In the genomic region with DNA sequence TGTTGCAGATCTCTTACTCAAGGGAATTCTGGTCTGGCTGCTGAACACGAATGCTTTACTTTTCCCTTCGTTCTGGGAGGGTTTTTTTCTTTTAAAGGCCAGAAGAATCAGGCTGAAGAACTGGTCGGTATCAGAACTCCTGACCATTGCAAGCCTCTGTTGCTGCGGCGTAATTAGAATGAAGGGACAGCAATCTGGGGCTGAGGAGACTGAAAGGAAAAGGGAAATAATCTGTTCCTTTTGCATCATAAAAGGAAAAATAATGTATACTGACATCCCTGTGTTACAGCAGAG, we compare ENCODE assay signal across 8 cellular contexts. TPM values are rescaled to one million over a fixed set of nuclear protein-coding genes. Genes with fewer than 3 reads are reported as not detected.
DNase-seq lines count a peak whose midpoint lies in the region; ATAC-seq and TF ChIP-seq lines count a peak whose summit lies in the region.

No MANE protein-coding gene starts in this region.

- H3K4me3 Mint-ChIP-seq in IgD-negative memory B cell: peak overlapping the region; percentile 88 to 98 (median 94)

- H3K36me3 Mint-ChIP-seq in IgD-negative memory B cell: peaks cover 2% of the 10 kb centered on the region

- H3K4me1 ChIP-seq in mucosa of descending colon (ENCODE audit: low read depth): no peaks in the 10 kb centered on the region

- POLR2A ChIA-PET in AG04450 (lab: Yijun Ruan, JAX): no interaction called here

- ATAC-seq in mucosa of descending colon (peak; percentile 1), HG02970 (IDR thresholded peaks at IDR 0.05; ENCODE audit: low FRiP score, unreplicated experiment) (no peak), GM19351 (IDR thresholded peaks at IDR 0.05; ENCODE audit: unreplicated experiment) (no peak)

- peaks cover 13% of the 10 kb centered on the region for H3K27me3 ChIP-seq in AG04450 (ENCODE audit: control insufficient read depth, insufficient read depth, low read length)

- no peaks in the 10 kb centered on the region for H3K9me3 Mint-ChIP-seq in IgD-negative memory B cell

- H3K27ac ChIP-seq in AG04450 (ENCODE audit: low read depth, low read length): peak overlapping the region; percentile 75

- TF ChIP-seq CTCF in AG04450 (IDR thresholded peaks at IDR 0.05; ENCODE audit: low read depth, low read length): no peak
- no peak for TF ChIP-seq CTCF in choroid plexus epithelial cell (conservative IDR thresholded peaks at IDR 0.05; ENCODE audit: low read depth, low read length)
- no peak for TF ChIP-seq CTCF in mucosa of descending colon (IDR thresholded peaks at IDR 0.05)

- H3K27ac Mint-ChIP-seq in IgD-negative memory B cell: peak overlapping the region; percentile 96 to 99 (median 98)

- H3K4me3 ChIP-seq in AG04450 (ENCODE audit: low read depth, low read length) (peak overlapping the region; percentile 91), choroid plexus epithelial cell (ENCODE audit: low read depth, low read length) (peak overlapping the region; percentile 95), mucosa of descending colon (peak overlapping the region; percentile 44)

- intact Hi-C loops in mucosa of descending colon (cut with DNase I, micrococcal nuclease): no loop called here

- H3K4me1 Mint-ChIP-seq in IgD-negative memory B cell: peaks cover 10 to 30% (median 23%) of the 10 kb centered on the region in 3 donors

- no peaks in the 10 kb centered on the region for H3K36me3 ChIP-seq in mucosa of descending colon (ENCODE audit: low read depth)

- DNase-seq in AG04450 (ENCODE audit: low read depth, low spot score): no peak
- peak; percentile 51 for DNase-seq in choroid plexus epithelial cell (ENCODE audit: low read depth)
- DNase-seq in mucosa of descending colon: no peak
- DNase-seq in AG20443 (ENCODE audit: low spot score): no peak
- no peak for DNase-seq in activated gamma-delta T cell treated with Interleukin-2 at 50 U/mL for 16 hours

- no peaks in the 10 kb centered on the region for H3K27me3 Mint-ChIP-seq in IgD-negative memory B cell

- no peaks in the 10 kb centered on the region; the same call in 1 of the 2 replicates for H3K9me3 ChIP-seq in AG04450 (ENCODE audit: control insufficient read depth, insufficient read depth, low read length)
- no peaks in the 10 kb centered on the region for H3K9me3 ChIP-seq in mucosa of descending colon

- CTCF ChIA-PET in AG04450 (lab: Charles Lee): interaction anchor here (1.4 kb wide), 2 partner anchors 27 to 298 kb away, joined by 5 to 8 read pairs; no protein-coding TSS in a partner anchor

RNA-seq across cellular contexts. Expression of a gene that starts 0.7 kb away (rescaled TPM):
- polyA plus RNA-seq in AG04450 (2011; rRNA removed): 59.2 and 62.7 TPM in 2 replicates
- polyA minus RNA-seq in AG04450 (2011; rRNA and poly(A)+ RNA removed): 41.1 and 45.3 TPM in 2 replicates
- 9.5 TPM for polyA plus RNA-seq in IgD-negative memory B cell
- total RNA-seq in mucosa of descending colon: 10 to 100 TPM; 37.6 to 45.9 (median 43.1) TPM

Comparison
In these comparisons a context has a peak if more than half of its experiments do, and no peak if none do; other contexts are left out.
1. H3K4me3 ChIP-seq: peak in every context shown above with its lines; median percentile 95 in choroid plexus epithelial cell; 91 in AG04450; 44 in mucosa of descending colon.